Comparison of ENCODE assay signal across 27 cellular contexts in genomic region chr13:108095036-108095435, GRCh38.
"Had no signal": no experiment of that assay in that cellular context is flagged by ENCODE, and none has a peak within 500 bp of the region (broad histone marks: within the 10 kb centered on the region; RNA-seq: fewer than 3 reads in every experiment).

No MANE protein-coding gene starts in this region.

- H3K27me3 ChIP-seq: pancreas, suprapubic skin, tibial artery, upper lobe of right lung had no signal

- H3K27me3 Mint-ChIP-seq: stimulated activated naive CD8-positive, alpha-beta T cell treated with anti-CD3 and anti-CD28 coated beads, Interleukin-15, Interleukin-2, amounts not matched to agents 100 ng/mL and 50 ng/mL, for 24 hours had no signal

- H3K27ac ChIP-seq: left ventricle myocardium inferior, pancreas, prostate gland, skin epidermis, suprapubic skin, thoracic aorta, tibial artery, upper lobe of right lung had no signal

- H3K4me3 ChIP-seq: left ventricle myocardium inferior, lung, pancreas, prostate gland, skin epidermis, suprapubic skin, thoracic aorta, tibial artery, upper lobe of right lung had no signal

- DNase-seq: islet precursor cell; left ventricle myocardium inferior; mesendoderm; naive B cell; nucleus accumbens; pancreas; posterior cingulate gyrus; retina; right cardiac atrium; stimulated activated CD4-positive, alpha-beta T cell treated with anti-CD3 and anti-CD28 coated beads, Interleukin-12 subunit alpha, Interleukin-12 subunit beta, amount 100 ng/mL, for 4 hours; stimulated activated CD4-positive, alpha-beta T cell treated with anti-CD3 and anti-CD28 coated beads, Interleukin-15, amount 100 ng/mL, for 24 hours; stimulated activated CD4-positive, alpha-beta T cell treated with anti-CD3 and anti-CD28 coated beads, Interleukin-2, amount 100 ng/mL, for 24 hours; stimulated activated CD4-positive, alpha-beta T cell treated with anti-CD3 and anti-CD28 coated beads, Interleukin-4, amount 100 ng/mL, for 1 hour; stimulated activated naive B cell treated with anti-CD40 and anti-IgM and Interleukin-4, amounts not matched to agents 10 μg/mL and 1 μg/mL and 100 μg/mL, for 72 hours; tibial artery; trophoblast cell; upper lobe of right lung had no signal

- H3K36me3 ChIP-seq: left ventricle myocardium inferior, pancreas, prostate gland, suprapubic skin, thoracic aorta, tibial artery, upper lobe of right lung had no signal

- H3K9me3 Mint-ChIP-seq: mesothelial cell of epicardium; nephron; neural crest cell; stimulated activated naive B cell treated with anti-CD40 and anti-IgM and Interleukin-4, amounts not matched to agents 10 μg/mL and 1 μg/mL and 100 μg/mL, for 72 hours; stimulated activated naive CD8-positive, alpha-beta T cell treated with anti-CD3 and anti-CD28 coated beads, Interleukin-15, Interleukin-2, amounts not matched to agents 100 ng/mL and 50 ng/mL, for 24 hours had no signal

- H3K4me3 Mint-ChIP-seq: mesothelial cell of epicardium; naive B cell; nephron; neural crest cell; stimulated activated naive B cell treated with anti-CD40 and anti-IgM and Interleukin-4, amounts not matched to agents 10 μg/mL and 1 μg/mL and 100 μg/mL, for 72 hours; stimulated activated naive CD8-positive, alpha-beta T cell treated with anti-CD3 and anti-CD28 coated beads, Interleukin-15, Interleukin-2, amounts not matched to agents 100 ng/mL and 50 ng/mL, for 24 hours had no signal

- H3K36me3 Mint-ChIP-seq: mesothelial cell of epicardium; naive B cell; stimulated activated naive B cell treated with anti-CD40 and anti-IgM and Interleukin-4, amounts not matched to agents 10 μg/mL and 1 μg/mL and 100 μg/mL, for 72 hours had no signal

- H3K27ac Mint-ChIP-seq: mesothelial cell of epicardium; naive B cell; nephron; stimulated activated naive B cell treated with anti-CD40 and anti-IgM and Interleukin-4, amounts not matched to agents 10 μg/mL and 1 μg/mL and 100 μg/mL, for 72 hours; stimulated activated naive CD8-positive, alpha-beta T cell treated with anti-CD3 and anti-CD28 coated beads, Interleukin-15, Interleukin-2, amounts not matched to agents 100 ng/mL and 50 ng/mL, for 24 hours had no signal

- H3K4me1 Mint-ChIP-seq: mesothelial cell of epicardium; naive B cell; nephron; neural crest cell; stimulated activated naive B cell treated with anti-CD40 and anti-IgM and Interleukin-4, amounts not matched to agents 10 μg/mL and 1 μg/mL and 100 μg/mL, for 72 hours had no signal

- H3K4me1 ChIP-seq: left ventricle myocardium inferior, pancreas, prostate gland, suprapubic skin, tibial artery, upper lobe of right lung had no signal

- ATAC-seq: pancreas; right cardiac atrium; sciatic nerve; stimulated activated naive B cell treated with anti-CD40 and anti-IgM and Interleukin-4, amounts not matched to agents 10 μg/mL and 1 μg/mL and 100 μg/mL, for 72 hours; upper lobe of right lung had no signal
